ENCODE assay signal across 27 cellular contexts in the genomic region with DNA sequence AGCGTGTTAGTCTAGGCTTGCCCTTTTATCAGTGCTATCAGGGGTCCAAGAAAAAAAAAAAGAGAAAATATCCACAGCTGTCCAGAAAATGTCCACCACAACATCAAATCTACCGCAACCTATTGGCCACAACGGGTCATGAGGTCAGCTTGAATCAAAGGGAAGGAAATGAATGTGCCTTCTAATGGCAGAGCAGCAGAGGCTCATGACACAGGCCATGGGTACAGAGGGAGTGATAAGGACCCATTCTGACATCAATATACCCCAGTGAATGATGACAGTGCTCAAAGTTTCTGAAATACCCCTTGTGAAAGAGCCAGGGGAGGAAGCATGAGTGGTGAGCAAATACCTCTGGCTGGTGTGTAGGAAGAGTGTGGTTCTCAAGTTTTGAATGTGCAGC.
"Had no signal": no experiment of that assay in that cellular context is flagged by ENCODE, and none has a peak within 500 bp of the region (broad histone marks: within the 10 kb centered on the region; RNA-seq: fewer than 3 reads in every experiment).

No MANE protein-coding gene starts in this region.

- DNase-seq: activated CD4-positive, alpha-beta memory T cell treated with anti-CD3 and anti-CD28 coated beads for 36 hours; activated CD4-positive, alpha-beta T cell treated with anti-CD3 and anti-CD28 coated beads, Interleukin-2, amount 10 ng/mL, durations not matched to agents 7 days and 5 days; activated CD4-positive, CD25-positive, alpha-beta regulatory T cell treated with anti-CD3 and anti-CD28 coated beads, Interleukin-2, amount 50 U/mL, for 72 hours; activated CD8-positive, alpha-beta memory T cell treated with anti-CD3 and anti-CD28 coated beads for 24 hours; activated naive CD4-positive, alpha-beta T cell treated with anti-CD3 and anti-CD28 coated beads, Interleukin-2, amount 50 U/mL, for 16 hours; activated naive CD8-positive, alpha-beta T cell treated with anti-CD3 and anti-CD28 coated beads, Interleukin-2, amount 10 ng/mL, durations not matched to agents 7 days and 5 days; activated T-cell treated with anti-CD3 and anti-CD28 coated beads, Interleukin-2, amount 50 U/mL, for 4 hours; adrenal gland; anterior cingulate cortex; cerebellar nuclear complex; NCI-H1092 treated with DMSO at 0.1 percent for 48 hours; NCI-H1417 treated with DMSO at 0.1 percent for 48 hours; NCI-H1694; NCI-H2029; NCI-H2107; NCI-H345; NCI-H510A; NCI-H526 treated with DMSO at 0.1 percent for 48 hours; NCI-H82; NK-92 treated with Interleukin-12 subunit alpha and Interleukin-12 subunit beta, amount 100 ng/mL, for 24 hours; PC-9; SHP77 treated with DMSO at 0.1 percent for 48 hours; T-helper 17 cell; T-helper 9 cell had no signal

- H3K4me3 ChIP-seq: adrenal gland, PC-9 had no signal

- ATAC-seq: activated T-cell treated with anti-CD3 and anti-CD28 coated beads, Interleukin-2, amount 50 U/mL, for 4 hours; activated T-helper 17 cell treated with anti-CD3 and anti-CD28 coated beads, Interleukin-2, amount 50 U/mL, for 72 hours; T-helper 17 cell; WTC11 had no signal

- H3K27ac ChIP-seq: adrenal gland, KMS-11, PC-9 had no signal

- H3K36me3 ChIP-seq: adrenal gland had no signal

- H3K27me3 ChIP-seq: adrenal gland had no signal

- H3K9me3 ChIP-seq: adrenal gland had no signal

- H3K4me1 ChIP-seq: adrenal gland had no signal
